ENCODE assay signal across 12 cellular contexts in genomic region chr1:206578115-206578935, GRCh38. TPM values are rescaled to one million over a fixed set of nuclear protein-coding genes. Genes with fewer than 3 reads are reported as not detected.
A peak's percentile ranks its signal among the peaks of the same experiment; 100 is the strongest.
DNase-seq lines count a peak whose midpoint lies in the region; ATAC-seq, FAIRE-seq and TF ChIP-seq lines count a peak whose summit lies in the region.
"Had no signal": no experiment of that assay in that cellular context is flagged by ENCODE, and none has a peak within 500 bp of the region (broad histone marks: within the 10 kb centered on the region; RNA-seq: fewer than 3 reads in every experiment).

No MANE protein-coding gene starts in this region.

- no peak for TF ChIP-seq EP300 in HepG2 (IDR thresholded peaks at IDR 0.05; ENCODE audit: low read depth in 2 of 2, low read length in 2 of 2)
- no peak for TF ChIP-seq EP300 in HepG2 (CRISPR knock-in tag; IDR thresholded peaks at IDR 0.05; ENCODE audit: borderline replicate concordance)

- no peaks in the 10 kb centered on the region for H3K27me3 Mint-ChIP-seq in activated CD8-positive, alpha-beta T cell treated with anti-CD3 and anti-CD28 coated beads, Interleukin-2, amount 10 ng/mL, durations not matched to agents 7 days and 5 days (ENCODE audit: low read depth)

- H3K4me1 Mint-ChIP-seq in activated CD8-positive, alpha-beta T cell treated with anti-CD3 and anti-CD28 coated beads, Interleukin-2, amount 10 ng/mL, durations not matched to agents 7 days and 5 days (ENCODE audit: low read depth), result peaks cover 99% of the 10 kb centered on the region

- H3K9ac ChIP-seq in GM23248, result no peak overlapping the region
- H3K9ac ChIP-seq in HepG2 (ENCODE audit: insufficient read depth, low read depth, low read length), result no peak overlapping the region

- H3K4me2 ChIP-seq in GM23248 (ENCODE audit: unreplicated experiment) (no peak overlapping the region), HepG2 (ENCODE audit: low read depth, low read length) (no peak overlapping the region)

- H3K27me3 ChIP-seq in GM23248 (replicated peaks; ENCODE audit: insufficient read depth), result no peaks in the 10 kb centered on the region
- H3K27me3 ChIP-seq in HepG2 (ENCODE audit: control insufficient read depth in 1 of 2, insufficient read depth in 2 of 2, low read length in 2 of 2), result no peaks in the 10 kb centered on the region
- no peaks in the 10 kb centered on the region for H3K27me3 ChIP-seq in heart right ventricle
- H3K27me3 ChIP-seq in WERI-Rb-1 (ENCODE audit: insufficient read depth, low read depth, severe bottlenecking), result no peaks in the 10 kb centered on the region
- H3K27me3 ChIP-seq: sigmoid colon, SJSA1 had no signal

- TF ChIP-seq CTCF in HepG2 (CRISPR knock-in tag; IDR thresholded peaks at IDR 0.05) (no peak), heart right ventricle (IDR thresholded peaks at IDR 0.05) (no peak), WERI-Rb-1 (IDR thresholded peaks at IDR 0.05; ENCODE audit: low read depth, low read length) (no peak)

- no peak for TF ChIP-seq POLR2A in HepG2 (IDR thresholded peaks at IDR 0.05; ENCODE audit: insufficient read depth in 1 of 2, low read depth in 2 of 2, low read length in 2 of 2)

- 50% methylated on average over 9 of the region's 9 CpGs for WGBS in GM23248 (ENCODE audit: low coverage in 1 of 2, low lambda C conversion rate in 2 of 2, missing lambda C conversion rate in 2 of 2), 2 experiments
- WGBS in HepG2 (ENCODE audit: low lambda C conversion rate), result 34% methylated on average over 9 of the region's 9 CpGs
- 77 to 86% methylated on average over 9 of the region's 9 CpGs for WGBS in heart right ventricle, 2 donors

- peak; percentile 54 for DNase-seq in CD1c-positive myeloid dendritic cell (ENCODE audit: extremely low spot score)
- peak; percentile 78 for DNase-seq in GM23248
- no peak for DNase-seq in activated CD8-positive, alpha-beta T cell treated with anti-CD3 and anti-CD28 coated beads, Interleukin-2, amount 10 ng/mL, durations not matched to agents 7 days and 5 days
- no peak for DNase-seq in HepG2 (ENCODE audit: low spot score)
- DNase-seq in heart right ventricle, result no peak
- no peak for DNase-seq in WERI-Rb-1
- DNase-seq: DMS 273 treated with DMSO at 0.1 percent for 48 hours, sigmoid colon had no signal

- in situ Hi-C loops in GM23248 (cut with MboI) (no loop called here), HepG2 (cut with HindIII; ENCODE audit: extremely low pct_ligation_motif_present, low pct_unique_long_range_greater_than_20kb) (no loop called here)

- CTCF ChIA-PET in activated CD8-positive, alpha-beta T cell treated with anti-CD3 and anti-CD28 coated beads, Interleukin-2, amount 10 ng/mL, durations not matched to agents 7 days and 5 days (lab: Charles Lee), result interaction anchor here (0.6 to 18.9 kb wide), 14 partner anchors 11 to 116 kb away, joined by 3 to 728 read pairs (median 4); partner anchors contain the start of gene EIF2D
- CTCF ChIA-PET in HepG2 (lab: Yijun Ruan, JAX; ENCODE audit: low intra/inter-chr PET ratio, low total read pairs), result no interaction called here

- H3K4me3 ChIP-seq in GM23248 (no peak overlapping the region), HepG2 (replicated peaks in 1 of 3; ENCODE audit: insufficient read depth in 1 of 3, low read depth in 2 of 3, low read length in 3 of 3) (no peak overlapping the region), heart right ventricle (no peak overlapping the region), WERI-Rb-1 (ENCODE audit: low read depth, low read length) (no peak overlapping the region)
- H3K4me3 ChIP-seq: sigmoid colon, SJSA1 had no signal

- POLR2A ChIA-PET in activated CD8-positive, alpha-beta T cell treated with anti-CD3 and anti-CD28 coated beads, Interleukin-2, amount 10 ng/mL, durations not matched to agents 7 days and 5 days (lab: Charles Lee), result interaction anchor here (0.8 to 16.7 kb wide), 5 partner anchors 10 to 72 kb away, joined by 3 to 276 read pairs (median 11); no protein-coding TSS in a partner anchor
- POLR2A ChIA-PET in HepG2 (lab: Yijun Ruan, JAX), result no interaction called here

- no TSS peak for BruUV-seq in HepG2 (replicated peaks; lab: Mats Ljungman, UMichigan)

- H3K9me3 ChIP-seq in GM23248 (ENCODE audit: low read depth) (no peaks in the 10 kb centered on the region), HepG2 (ENCODE audit: low read length) (no peaks in the 10 kb centered on the region), heart right ventricle (no peaks in the 10 kb centered on the region), WERI-Rb-1 (ENCODE audit: severe bottlenecking) (no peaks in the 10 kb centered on the region)
- H3K9me3 ChIP-seq: sigmoid colon, SJSA1 had no signal

- H2AFZ ChIP-seq in GM23248 (no peak overlapping the region), HepG2 (ENCODE audit: low read length) (no peak overlapping the region)

- H3K27ac ChIP-seq in GM23248, result no peak overlapping the region
- no peak overlapping the region for H3K27ac ChIP-seq in HepG2 (ENCODE audit: extremely low read length, insufficient read depth, low read length)
- peak overlapping the region in 3 of 10 donors; percentile 60 to 97 (median 73) for H3K27ac ChIP-seq in heart right ventricle
- H3K27ac ChIP-seq in WERI-Rb-1, result no peak overlapping the region
- H3K27ac ChIP-seq: sigmoid colon, SJSA1 had no signal

- H3K4me1 ChIP-seq in GM23248 (ENCODE audit: insufficient read depth) (peaks cover 15% of the 10 kb centered on the region), HepG2 (ENCODE audit: insufficient read depth, low read length) (no peaks in the 10 kb centered on the region), heart right ventricle (peaks cover 4 to 99% (median 33%) of the 10 kb centered on the region in 9 donors)

- no peak for TF ChIP-seq RAD21 in HepG2 (CRISPR knock-in tag; IDR thresholded peaks at IDR 0.05)

- ATAC-seq in activated CD8-positive, alpha-beta T cell treated with anti-CD3 and anti-CD28 coated beads, Interleukin-2, amount 10 ng/mL, durations not matched to agents 7 days and 5 days, result no peak
- ATAC-seq in HepG2 (no peak), heart right ventricle (no peak), GM19452 (IDR thresholded peaks at IDR 0.05; ENCODE audit: unreplicated experiment) (no peak), HG02759 (IDR thresholded peaks at IDR 0.05; ENCODE audit: unreplicated experiment) (no peak)

- FAIRE-seq in HepG2 (lab: Jason Lieb, UNC), result no peak
- FAIRE-seq: GM18507 had no signal

- H3K27ac Mint-ChIP-seq in activated CD8-positive, alpha-beta T cell treated with anti-CD3 and anti-CD28 coated beads, Interleukin-2, amount 10 ng/mL, durations not matched to agents 7 days and 5 days, result peak overlapping the region; percentile 91

- intact Hi-C loops in HepG2 (cut with micrococcal nuclease; ENCODE audit: unreplicated experiment), result no loop called here
- intact Hi-C loops in heart right ventricle (cut with DNase I), result no loop called here

- H3K4me3 Mint-ChIP-seq in activated CD8-positive, alpha-beta T cell treated with anti-CD3 and anti-CD28 coated beads, Interleukin-2, amount 10 ng/mL, durations not matched to agents 7 days and 5 days, result peak overlapping the region; percentile 77

- H3K9me2 ChIP-seq in GM23248 (ENCODE audit: insufficient read depth), result no peaks in the 10 kb centered on the region

- no peaks in the 10 kb centered on the region for H3K79me2 ChIP-seq in GM23248 (ENCODE audit: insufficient read depth)
- no peaks in the 10 kb centered on the region for H3K79me2 ChIP-seq in HepG2 (ENCODE audit: insufficient read depth, low read length)

- 0 out of 2 replicates have a peak, but pooled peaks cover 16% of the 10 kb centered on the region for H3F3A ChIP-seq in GM23248 (ENCODE audit: insufficient read depth)

- H3K36me3 Mint-ChIP-seq in activated CD8-positive, alpha-beta T cell treated with anti-CD3 and anti-CD28 coated beads, Interleukin-2, amount 10 ng/mL, durations not matched to agents 7 days and 5 days (ENCODE audit: low read depth), result peaks cover 84% of the 10 kb centered on the region

- H3K36me3 ChIP-seq in GM23248 (ENCODE audit: low read depth), result no peaks in the 10 kb centered on the region
- H3K36me3 ChIP-seq in HepG2 (replicated peaks in 1 of 2; ENCODE audit: control insufficient read depth in 1 of 2, insufficient read depth in 2 of 2, low read length in 2 of 2), result no peaks in the 10 kb centered on the region
- peaks cover 0 to 10% (median 0%) of the 10 kb centered on the region in 9 donors for H3K36me3 ChIP-seq in heart right ventricle
- H3K36me3 ChIP-seq in WERI-Rb-1, result peaks cover 7% of the 10 kb centered on the region
- H3K36me3 ChIP-seq: sigmoid colon, SJSA1 had no signal

- H4K20me1 ChIP-seq in GM23248 (ENCODE audit: insufficient read depth), result no peaks in the 10 kb centered on the region
- no peaks in the 10 kb centered on the region; the same call in 1 of the 2 replicates for H4K20me1 ChIP-seq in HepG2 (ENCODE audit: insufficient read depth, low read length)

- H3K9me3 Mint-ChIP-seq in activated CD8-positive, alpha-beta T cell treated with anti-CD3 and anti-CD28 coated beads, Interleukin-2, amount 10 ng/mL, durations not matched to agents 7 days and 5 days (ENCODE audit: insufficient read depth), result no peaks in the 10 kb centered on the region

RNA-seq across cellular contexts. Expression of gene EIF2D, which starts 33.9 kb away (rescaled TPM):
- total RNA-seq in GM23248 (2014; rRNA removed; shearing (Covaris generic)), result 46.7 and 53.4 TPM in 2 replicates
- polyA plus RNA-seq in GM23248 (2016; fragmentation: Nextera tagmentation; extraction: Ambion mirVana) (31.2 and 31.4 TPM in 2 replicates), HepG2 (2011; rRNA removed) (61.1 and 64.9 TPM in 2 replicates), heart right ventricle (10 to 100 TPM; 16.8 to 35.6 TPM)
- total RNA-seq in activated CD8-positive, alpha-beta T cell treated with anti-CD3 and anti-CD28 coated beads, Interleukin-2, amount 10 ng/mL, durations not matched to agents 7 days and 5 days, result 10 to 100 TPM; 41.6 to 45.1 TPM
- total RNA-seq in HepG2 (2016; rRNA removed; fragmentation: Illumina TruSeq; extraction: Trizol) (45.1 and 47.5 TPM in 2 replicates), heart right ventricle (10 to 100 TPM; 26.1 to 32.2 (median 29.5) TPM)
- total RNA-seq in HepG2 (2016; cell fraction: cytosol; rRNA removed; fragmentation: Illumina TruSeq; extraction: Trizol; ENCODE audit: low read depth), result 43.1 and 44.2 TPM in 2 replicates
- total RNA-seq in HepG2 (2016; cell fraction: insoluble cytoplasmic fraction; rRNA removed; fragmentation: Illumina TruSeq; extraction: Trizol), result 44.4 and 45.6 TPM in 2 replicates
- 66.4 and 71.1 TPM in 2 replicates for total RNA-seq in HepG2 (2016; cell fraction: membrane; rRNA removed; fragmentation: Illumina TruSeq; extraction: Trizol)
- 33.0 and 33.9 TPM in 2 replicates for total RNA-seq in HepG2 (2016; cell fraction: nucleus; rRNA removed; fragmentation: Illumina TruSeq; extraction: Trizol)
- polyA plus RNA-seq in HepG2 (2011; cell fraction: cytosol; rRNA removed), result 57.5 and 59.2 TPM in 2 replicates
- polyA plus RNA-seq in HepG2 (2011; cell fraction: nucleus; rRNA removed), result 50.4 and 55.0 TPM in 2 replicates
- 35.2 and 37.1 TPM in 2 replicates for polyA plus RNA-seq in HepG2 (2012)
- 51.1 and 52.3 TPM in 2 replicates for polyA plus RNA-seq in HepG2 (2016; cell fraction: cytosol; fragmentation: Illumina TruSeq; extraction: Trizol; ENCODE audit: low read depth)
- 56.4 and 58.1 TPM in 2 replicates for polyA plus RNA-seq in HepG2 (2016; cell fraction: insoluble cytoplasmic fraction; fragmentation: Illumina TruSeq; extraction: Trizol; ENCODE audit: low read depth)
- 76.1 and 77.6 TPM in 2 replicates for polyA plus RNA-seq in HepG2 (2016; cell fraction: membrane; fragmentation: Illumina TruSeq; extraction: Trizol; ENCODE audit: low read depth)
- polyA plus RNA-seq in HepG2 (2016; cell fraction: nucleus; fragmentation: Illumina TruSeq; extraction: Trizol; ENCODE audit: insufficient read depth, low read depth), result 56.2 and 57.6 TPM in 2 replicates
- polyA minus RNA-seq in HepG2 (2011; rRNA and poly(A)+ RNA removed; ENCODE audit: low replicate concordance), result 48.8 and 93.5 TPM in 2 replicates
- polyA minus RNA-seq in HepG2 (2011; cell fraction: cytosol; rRNA and poly(A)+ RNA removed), result 21.5 and 22.3 TPM in 2 replicates
- polyA minus RNA-seq in HepG2 (2011; cell fraction: nucleus; rRNA and poly(A)+ RNA removed), result 31.9 and 36.3 TPM in 2 replicates

RNA-seq across cellular contexts. Expression of gene DYRK3, which starts 57.0 kb away (rescaled TPM):
- 28.8 and 31.5 TPM in 2 replicates for total RNA-seq in GM23248 (2014; rRNA removed; shearing (Covaris generic))
- polyA plus RNA-seq in GM23248 (2016; fragmentation: Nextera tagmentation; extraction: Ambion mirVana), result 16.9 and 18.2 TPM in 2 replicates
- total RNA-seq in activated CD8-positive, alpha-beta T cell treated with anti-CD3 and anti-CD28 coated beads, Interleukin-2, amount 10 ng/mL, durations not matched to agents 7 days and 5 days, result 1 to 10 TPM; 5.3 to 5.9 TPM
- 2.8 and 4.1 TPM in 2 replicates for total RNA-seq in HepG2 (2016; rRNA removed; fragmentation: Illumina TruSeq; extraction: Trizol)
- 0.44 and 0.81 TPM in 2 replicates for total RNA-seq in HepG2 (2016; cell fraction: cytosol; rRNA removed; fragmentation: Illumina TruSeq; extraction: Trizol; ENCODE audit: low read depth)
- 3.1 and 4.0 TPM in 2 replicates for total RNA-seq in HepG2 (2016; cell fraction: insoluble cytoplasmic fraction; rRNA removed; fragmentation: Illumina TruSeq; extraction: Trizol)
- total RNA-seq in HepG2 (2016; cell fraction: membrane; rRNA removed; fragmentation: Illumina TruSeq; extraction: Trizol), result 1.4 and 1.5 TPM in 2 replicates
- total RNA-seq in HepG2 (2016; cell fraction: nucleus; rRNA removed; fragmentation: Illumina TruSeq; extraction: Trizol), result 1.7 and 2.7 TPM in 2 replicates
- polyA plus RNA-seq in HepG2 (2011; rRNA removed), result 0.48 and 0.50 TPM in 2 replicates
- polyA plus RNA-seq in HepG2 (2011; cell fraction: cytosol; rRNA removed), result 0.31 and 0.43 TPM in 2 replicates
- 0.29 and 0.58 TPM in 2 replicates for polyA plus RNA-seq in HepG2 (2011; cell fraction: nucleus; rRNA removed)
- polyA plus RNA-seq in HepG2 (2012), result 0.40 and 0.43 TPM in 2 replicates
- 0.10 and 0.25 TPM in 2 replicates for polyA plus RNA-seq in HepG2 (2016; cell fraction: cytosol; fragmentation: Illumina TruSeq; extraction: Trizol; ENCODE audit: low read depth)
- 1.7 and 2.1 TPM in 2 replicates for polyA plus RNA-seq in HepG2 (2016; cell fraction: insoluble cytoplasmic fraction; fragmentation: Illumina TruSeq; extraction: Trizol; ENCODE audit: low read depth)
- 0.34 and 0.35 TPM in 2 replicates for polyA plus RNA-seq in HepG2 (2016; cell fraction: membrane; fragmentation: Illumina TruSeq; extraction: Trizol; ENCODE audit: low read depth)
- polyA plus RNA-seq in HepG2 (2016; cell fraction: nucleus; fragmentation: Illumina TruSeq; extraction: Trizol; ENCODE audit: insufficient read depth, low read depth), result 1.0 and 1.5 TPM in 2 replicates
- 0.80 and 17.9 TPM in 2 replicates for polyA minus RNA-seq in HepG2 (2011; rRNA and poly(A)+ RNA removed; ENCODE audit: low replicate concordance)
- polyA minus RNA-seq in HepG2 (2011; cell fraction: cytosol; rRNA and poly(A)+ RNA removed), result 0.40 and 1.7 TPM in 2 replicates
- 1.2 and 2.0 TPM in 2 replicates for polyA minus RNA-seq in HepG2 (2011; cell fraction: nucleus; rRNA and poly(A)+ RNA removed)
- total RNA-seq in heart right ventricle, result 10 to 100 TPM; 10.4 to 27.9 (median 20.8) TPM
- polyA plus RNA-seq in heart right ventricle, result 10 to 100 TPM in 1 of 2 donors, 1 to 10 TPM in 1; 4.1 to 31.1 TPM

Comparison
In these comparisons a context has a peak if more than half of its experiments do, and no peak if none do; other contexts are left out.
1. DNase-seq: peak in CD1c-positive myeloid dendritic cell (single experiment) and GM23248 (single experiment); none in activated CD8-positive, alpha-beta T cell treated with anti-CD3 and anti-CD28 coated beads, Interleukin-2, amount 10 ng/mL, durations not matched to agents 7 days and 5 days (single experiment), HepG2 (single experiment), heart right ventricle (0 of 2) and WERI-Rb-1 (single experiment).